16 cellular contexts compared by ENCODE assay signal in genomic region chr19:18377026-18377425, GRCh38. TPM values are rescaled to one million over a fixed set of nuclear protein-coding genes. Genes with fewer than 3 reads are reported as not detected.
A peak's percentile ranks its signal among the peaks of the same experiment; 100 is the strongest.
DNase-seq lines count a peak whose midpoint lies in the region; ATAC-seq and TF ChIP-seq lines count a peak whose summit lies in the region.
"Had no signal": no experiment of that assay in that cellular context is flagged by ENCODE, and none has a peak within 500 bp of the region (broad histone marks: within the 10 kb centered on the region; RNA-seq: fewer than 3 reads in every experiment).

No MANE protein-coding gene starts in this region.

- no peak overlapping the region for H3K4ac ChIP-seq in mesenchymal stem cell (ENCODE audit: low read depth in 1 of 2, low read length in 2 of 2)

- H3K27me3 ChIP-seq in BLaER1 (no peaks in the 10 kb centered on the region), HCT116 (ENCODE audit: insufficient read depth, low read length) (no peaks in the 10 kb centered on the region), Panc1 (ENCODE audit: control insufficient read depth, insufficient read depth, low read length) (no peaks in the 10 kb centered on the region), mesenchymal stem cell (ENCODE audit: control insufficient read depth in 1 of 2, insufficient read depth in 1 of 2, low read length in 2 of 2) (no peaks in the 10 kb centered on the region)

- in situ Hi-C loops in Panc1 (cut with HindIII; ENCODE audit: low pct_unique_long_range_greater_than_20kb, low sequenced_read_pairs), result no loop called here

- H2AFZ ChIP-seq in HCT116 (ENCODE audit: low read depth, low read length, poor library complexity, severe bottlenecking) (no peak overlapping the region), mesenchymal stem cell (ENCODE audit: low read depth, low read length) (no peak overlapping the region)

- H3K9ac ChIP-seq in BLaER1 (no peak overlapping the region), HCT116 (ENCODE audit: low read length) (no peak overlapping the region), mesenchymal stem cell (ENCODE audit: low read length) (no peak overlapping the region)

- H3K9me3 ChIP-seq in BLaER1 (no peaks in the 10 kb centered on the region), HCT116 (ENCODE audit: control insufficient read depth in 1 of 2, insufficient read depth in 1 of 2, low read depth in 1 of 2, low read length in 2 of 2) (no peaks in the 10 kb centered on the region), Panc1 (ENCODE audit: control insufficient read depth, insufficient read depth, low read depth, low read length) (no peaks in the 10 kb centered on the region), mesenchymal stem cell (ENCODE audit: control insufficient read depth, low read length) (no peaks in the 10 kb centered on the region)

- no peak overlapping the region for H3K23ac ChIP-seq in mesenchymal stem cell (ENCODE audit: low read length in 2 of 2)

- RAD21 ChIA-PET in HCT116 (lab: Charles Lee; ENCODE audit: low non-redundant PET in 1 of 2, low total read pairs in 2 of 2, uncharacterized antibody in 2 of 2, unreplicated experiment in 2 of 2), result no interaction called here

- no peak overlapping the region for H2BK15ac ChIP-seq in mesenchymal stem cell (ENCODE audit: low read depth, poor library complexity, severe bottlenecking)

- H3K4me3 ChIP-seq in BLaER1 (no peak overlapping the region), HCT116 (replicated peaks in 1 of 2; ENCODE audit: low read depth in 1 of 2, low read length in 2 of 2) (no peak overlapping the region), Panc1 (ENCODE audit: low read depth in 2 of 2, low read length in 2 of 2) (no peak overlapping the region), mesenchymal stem cell (ENCODE audit: insufficient read depth in 1 of 2, low read depth in 1 of 2, low read length in 2 of 2) (no peak overlapping the region)
- H3K4me3 ChIP-seq: coronary artery had no signal

- intact Hi-C loops in HCT116 (cut with micrococcal nuclease), result no loop called here
- intact Hi-C loops in Panc1 (cut with micrococcal nuclease; ENCODE audit: unreplicated experiment), result no loop called here

- peaks cover 52% of the 10 kb centered on the region for H3K4me1 ChIP-seq in BLaER1
- H3K4me1 ChIP-seq in HCT116 (ENCODE audit: control insufficient read depth in 1 of 2, insufficient read depth in 2 of 2, low read length in 2 of 2), result peaks cover 87 to 91% of the 10 kb centered on the region in 2 experiments
- peaks cover 44% of the 10 kb centered on the region for H3K4me1 ChIP-seq in Panc1 (ENCODE audit: control insufficient read depth, insufficient read depth, low read length)
- H3K4me1 ChIP-seq in mesenchymal stem cell (ENCODE audit: control insufficient read depth, insufficient read depth, low read depth, low read length), result peaks cover 36% of the 10 kb centered on the region

- peak overlapping the region; percentile 94 for H2AK5ac ChIP-seq in mesenchymal stem cell (ENCODE audit: low read length, severe bottlenecking)

- WGBS in mesenchymal stem cell, result 96% methylated on average over 6 of the region's 6 CpGs

- ATAC-seq in HCT116 (no peak), Panc1 (no peak), HG03280 (IDR thresholded peaks at IDR 0.05; ENCODE audit: unreplicated experiment) (no peak)
- ATAC-seq: activated T-cell treated with anti-CD3 and anti-CD28 coated beads, Interleukin-2, amount 50 U/mL, for 4 hours; stimulated activated memory B cell treated with anti-CD40 and anti-IgM and Interleukin-4, amounts not matched to agents 10 μg/mL and 1 μg/mL and 100 μg/mL, for 72 hours had no signal

- no peak for TF ChIP-seq RAD21 in HCT116 (IDR thresholded peaks at IDR 0.05; ENCODE audit: low read depth)

- no peak overlapping the region for H3K18ac ChIP-seq in mesenchymal stem cell (ENCODE audit: low read depth in 1 of 2, low read length in 2 of 2)

- H3K36me3 ChIP-seq in BLaER1, result no peaks in the 10 kb centered on the region
- no peaks in the 10 kb centered on the region for H3K36me3 ChIP-seq in HCT116 (ENCODE audit: control insufficient read depth in 1 of 2, insufficient read depth in 2 of 2, low read length in 2 of 2)
- H3K36me3 ChIP-seq in Panc1 (ENCODE audit: control insufficient read depth, insufficient read depth, low read length), result no peaks in the 10 kb centered on the region
- no peaks in the 10 kb centered on the region for H3K36me3 ChIP-seq in mesenchymal stem cell (ENCODE audit: control insufficient read depth in 1 of 2, insufficient read depth in 2 of 2, low read depth in 1 of 2, low read length in 2 of 2)

- no peak overlapping the region for H2BK120ac ChIP-seq in mesenchymal stem cell (ENCODE audit: low read depth, low read length)

- CTCF ChIA-PET in HCT116 (lab: Charles Lee), result no interaction called here
- CTCF ChIA-PET in Panc1 (lab: Charles Lee), result no interaction called here

- no peak overlapping the region for H4K8ac ChIP-seq in mesenchymal stem cell (ENCODE audit: low read length)

- H3K27ac ChIP-seq in BLaER1 (no peak overlapping the region), HCT116 (ENCODE audit: low read depth, low read length) (peak overlapping the region; percentile 83), Panc1 (ENCODE audit: low read length) (peak overlapping the region; percentile 85), mesenchymal stem cell (ENCODE audit: low read length, poor library complexity, severe bottlenecking) (peak overlapping the region; percentile 64)
- H3K27ac ChIP-seq: coronary artery had no signal

- no peak overlapping the region for H2BK12ac ChIP-seq in mesenchymal stem cell (ENCODE audit: low read length in 2 of 2)

- POLR2A ChIA-PET in HCT116 (lab: Charles Lee) (interaction anchor here (0.7 to 4.3 kb wide), 2 partner anchors 9 to 11 kb away, joined by 3 to 32 read pairs; partner anchors contain the start of gene GDF15), Panc1 (lab: Charles Lee) (no interaction called here)

- BruUV-seq in HCT116 (replicated peaks; lab: Mats Ljungman, UMichigan), result no TSS peak
- no TSS peak for BruUV-seq in Panc1 (replicated peaks; lab: Mats Ljungman, UMichigan)

- H3K79me1 ChIP-seq in mesenchymal stem cell (replicated peaks; ENCODE audit: low read length, poor library complexity, severe bottlenecking), result peaks cover 2% of the 10 kb centered on the region

- H2BK5ac ChIP-seq in mesenchymal stem cell (ENCODE audit: low read depth, low read length, poor library complexity, severe bottlenecking), result peak overlapping the region; percentile 1

- H4K20me1 ChIP-seq in BLaER1 (no peaks in the 10 kb centered on the region), HCT116 (ENCODE audit: insufficient read depth) (no peaks in the 10 kb centered on the region)

- DNase-seq in HCT116 (ENCODE audit: low read depth, low spot score) (no peak), Panc1 (ENCODE audit: low read depth, low spot score) (no peak), mesenchymal stem cell (no peak), HPDE6-E6E7 (ENCODE audit: extremely low spot score) (no peak), NCI-H226 (no peak), NCI-H1930 (lab: John Stamatoyannopoulos, UW) (no peak)
- DNase-seq: activated CD4-positive, alpha-beta T cell treated with anti-CD3 and anti-CD28 coated beads, Interleukin-2, amount 10 ng/mL, durations not matched to agents 7 days and 5 days; activated T-cell treated with anti-CD3 and anti-CD28 coated beads, Interleukin-2, amount 50 U/mL, for 4 hours; GF-D8; midbrain; NCI-H2029 had no signal

- H3K9me2 ChIP-seq in HCT116 (ENCODE audit: insufficient read depth), result no peaks in the 10 kb centered on the region

- no peaks in the 10 kb centered on the region for H3K79me2 ChIP-seq in HCT116 (ENCODE audit: insufficient read depth, low read length)

- H4K91ac ChIP-seq in mesenchymal stem cell (ENCODE audit: low read length), result no peak overlapping the region

- TF ChIP-seq POLR2A in HCT116 (IDR thresholded peaks at IDR 0.05; ENCODE audit: borderline replicate concordance, extremely low read depth, insufficient read depth, insufficient read length), result no peak

- 0 out of 2 replicates have a peak overlapping the region, but pooled peaks have one; percentile 23 for H3K4me2 ChIP-seq in BLaER1
- no peak overlapping the region for H3K4me2 ChIP-seq in HCT116 (ENCODE audit: low read length)
- H3K4me2 ChIP-seq in mesenchymal stem cell (ENCODE audit: low read length, poor library complexity, severe bottlenecking), result no peak overlapping the region

- TF ChIP-seq CTCF in HCT116 (IDR thresholded peaks at IDR 0.05 in 2 of 3, conservative IDR thresholded peaks at IDR 0.05 in 1 of 3; ENCODE audit: borderline replicate concordance in 1 of 3, insufficient read depth in 1 of 3, low read depth in 2 of 3, low read length in 2 of 3), result no peak
- no peak for TF ChIP-seq CTCF in Panc1 (IDR thresholded peaks at IDR 0.05)

- no peak overlapping the region for H3K14ac ChIP-seq in mesenchymal stem cell (ENCODE audit: low read length in 2 of 2)

TF ChIP-seq in HCT116, 20 proteins besides CTCF, POLR2A, EP300 and RAD21 (continues in another document):
- TF ChIP-seq CEBPB (IDR thresholded peaks at IDR 0.05; ENCODE audit: low read depth) (no peak), FOSL1 (IDR thresholded peaks at IDR 0.05; ENCODE audit: low read depth) (no peak), SRF (IDR thresholded peaks at IDR 0.05; ENCODE audit: low read depth) (no peak), EZH2 (IDR thresholded peaks at IDR 0.05) (no peak), ZFX (IDR thresholded peaks at IDR 0.05) (no peak)

RNA-seq across cellular contexts. Expression of gene GDF15, which starts 8.9 kb away (rescaled TPM):
- 425 TPM for total RNA-seq in HCT116 (2021; ENCODE audit: unreplicated experiment)
- 480 and 583 TPM in 2 replicates for polyA plus RNA-seq in HCT116 (2012)
- total RNA-seq in Panc1 (2021; ENCODE audit: unreplicated experiment), result 335 TPM
- polyA plus RNA-seq in Panc1 (2012; ENCODE audit: insufficient read length), result 712 TPM
- 355 TPM for polyA plus RNA-seq in mesenchymal stem cell (2013, experiment 1 of 2)
- 348 TPM for polyA plus RNA-seq in mesenchymal stem cell (2013, experiment 2 of 2)
- total RNA-seq: activated CD4-positive, alpha-beta T cell treated with anti-CD3 and anti-CD28 coated beads, Interleukin-2, amount 10 ng/mL, durations not matched to agents 7 days and 5 days had no signal

RNA-seq across cellular contexts. Expression of gene LRRC25, which starts 20.4 kb away (rescaled TPM):
- 0.12 TPM for total RNA-seq in HCT116 (2021; ENCODE audit: unreplicated experiment)
- not detected in 2 replicates for polyA plus RNA-seq in HCT116 (2012)
- 0.15 TPM for total RNA-seq in Panc1 (2021; ENCODE audit: unreplicated experiment)
- 0.15 TPM for polyA plus RNA-seq in Panc1 (2012; ENCODE audit: insufficient read length)
- 1.0 TPM for polyA plus RNA-seq in mesenchymal stem cell (2013, experiment 1 of 2)
- 1.1 TPM for polyA plus RNA-seq in mesenchymal stem cell (2013, experiment 2 of 2)
- total RNA-seq: activated CD4-positive, alpha-beta T cell treated with anti-CD3 and anti-CD28 coated beads, Interleukin-2, amount 10 ng/mL, durations not matched to agents 7 days and 5 days; activated T-cell treated with anti-CD3 and anti-CD28 coated beads, Interleukin-2, amount 50 U/mL, for 4 hours; T-helper 1 cell treated with Interleukin-12 subunit alpha and Interleukin-12 subunit beta and Interleukin-4 antibody, amounts not matched to agents 30 ng/mL and 1 ng/mL, for 36 hours had no signal

RNA-seq across cellular contexts. Expression of gene PGPEP1, which starts 36.6 kb away (rescaled TPM):
- total RNA-seq in HCT116 (2021; ENCODE audit: unreplicated experiment) (30.9 TPM), Panc1 (2021; ENCODE audit: unreplicated experiment) (36.3 TPM)
- 22.4 and 23.8 TPM in 2 replicates for polyA plus RNA-seq in HCT116 (2012)
- 24.0 TPM for polyA plus RNA-seq in Panc1 (2012; ENCODE audit: insufficient read length)
- 69.3 TPM for polyA plus RNA-seq in mesenchymal stem cell (2013, experiment 1 of 2)
- polyA plus RNA-seq in mesenchymal stem cell (2013, experiment 2 of 2), result 64.4 TPM

RNA-seq across cellular contexts. Expression of gene SSBP4, which starts 42.2 kb away (rescaled TPM):
- total RNA-seq in HCT116 (2021; ENCODE audit: unreplicated experiment) (164 TPM), Panc1 (2021; ENCODE audit: unreplicated experiment) (128 TPM)
- polyA plus RNA-seq in HCT116 (2012), result 55.6 and 64.2 TPM in 2 replicates
- 185 TPM for polyA plus RNA-seq in Panc1 (2012; ENCODE audit: insufficient read length)
- polyA plus RNA-seq in mesenchymal stem cell (2013, experiment 1 of 2), result 88.5 TPM
- 97.4 TPM for polyA plus RNA-seq in mesenchymal stem cell (2013, experiment 2 of 2)

RNA-seq across cellular contexts. Expression of gene LSM4, which starts 54.1 kb away (rescaled TPM):
- total RNA-seq in HCT116 (2021; ENCODE audit: unreplicated experiment) (400 TPM), Panc1 (2021; ENCODE audit: unreplicated experiment) (209 TPM)
- polyA plus RNA-seq in HCT116 (2012), result 263 and 315 TPM in 2 replicates
- polyA plus RNA-seq in Panc1 (2012; ENCODE audit: insufficient read length), result 226 TPM
- 97.6 TPM for polyA plus RNA-seq in mesenchymal stem cell (2013, experiment 1 of 2)
- 98.6 TPM for polyA plus RNA-seq in mesenchymal stem cell (2013, experiment 2 of 2)
